ENCODE assay signal across 1 cellular context in the genomic region with DNA sequence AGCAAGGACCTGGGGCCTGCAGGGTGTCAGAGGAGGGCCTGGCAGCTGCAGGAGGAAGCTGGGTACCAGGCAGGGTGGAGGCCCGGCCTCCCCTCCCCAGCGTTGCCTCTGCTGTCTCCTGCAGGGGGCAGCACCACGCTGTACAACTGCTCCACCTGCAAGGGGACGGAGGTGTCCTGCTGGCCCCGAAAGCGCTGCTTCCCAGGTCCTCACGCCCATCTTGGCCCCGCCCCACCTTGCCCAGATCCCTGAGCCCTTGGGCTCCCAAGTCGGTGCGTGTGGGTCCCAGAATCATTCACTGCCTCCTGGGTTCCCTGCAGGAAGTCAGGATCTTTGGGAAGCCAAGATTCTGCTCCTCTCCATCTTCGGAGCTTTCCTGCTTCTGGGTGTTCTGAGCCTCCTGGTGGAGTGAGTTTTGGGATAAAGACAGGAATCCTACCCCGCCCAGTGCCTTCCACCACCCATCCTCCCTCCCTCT.
A peak's percentile ranks its signal among the peaks of the same experiment; 100 is the strongest.
TF ChIP-seq lines count a peak whose summit lies in the region.

No MANE protein-coding gene starts in this region.

TF ChIP-seq in H1, 55 proteins besides CTCF, POLR2A, EP300 and RAD21:
- TF ChIP-seq, protein P1, sequence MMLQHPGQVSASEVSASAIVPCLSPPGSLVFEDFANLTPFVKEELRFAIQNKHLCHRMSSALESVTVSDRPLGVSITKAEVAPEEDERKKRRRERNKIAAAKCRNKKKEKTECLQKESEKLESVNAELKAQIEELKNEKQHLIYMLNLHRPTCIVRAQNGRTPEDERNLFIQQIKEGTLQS (IDR thresholded peaks at IDR 0.05; ENCODE audit: insufficient read depth, low read depth, low read length) = no peak
- TF ChIP-seq KDM5A (IDR thresholded peaks at IDR 0.05; ENCODE audit: low read length) (no peak), TEAD4 (IDR thresholded peaks at IDR 0.05; ENCODE audit: low read depth, low read length) (0 out of 2 replicates have a peak, but pooled peaks have one; percentile 44), PHF8 (conservative IDR thresholded peaks at IDR 0.05; ENCODE audit: low read depth, low read length) (no peak), HDAC2 (IDR thresholded peaks at IDR 0.05; ENCODE audit: borderline replicate concordance in 1 of 2, low read depth in 2 of 2, low read length in 2 of 2) (0 out of 4 replicates have a peak, but pooled peaks of 1 of the 2 experiments have one; percentile 33), SIX5 (IDR thresholded peaks at IDR 0.05; ENCODE audit: low read depth, low read length) (no peak), HDAC6 (IDR thresholded peaks at IDR 0.05; ENCODE audit: low read depth, low read length) (no peak), KDM1A (IDR thresholded peaks at IDR 0.05; ENCODE audit: borderline replicate concordance, low read length) (no peak), CHD2 (IDR thresholded peaks at IDR 0.05; ENCODE audit: low read length) (no peak; the same call in 1 of the 2 replicates), BCL11A (IDR thresholded peaks at IDR 0.05; ENCODE audit: low read depth in 2 of 2, low read length in 2 of 2) (no peak), SP2 (IDR thresholded peaks at IDR 0.05; ENCODE audit: low read length) (no peak), JUND (IDR thresholded peaks at IDR 0.05; ENCODE audit: low read length) (no peak; the same call in 1 of the 2 replicates), TBP (IDR thresholded peaks at IDR 0.05; ENCODE audit: low read depth, low read length) (no peak; the same call in 1 of the 2 replicates), RFX5 (IDR thresholded peaks at IDR 0.05; ENCODE audit: borderline replicate concordance, low read depth, low read length) (no peak), CTBP2 (IDR thresholded peaks at IDR 0.05; ENCODE audit: borderline replicate concordance, insufficient read depth, insufficient read length, low read length) (no peak), CEBPB (IDR thresholded peaks at IDR 0.05; ENCODE audit: low read depth, low read length) (no peak), SP4 (IDR thresholded peaks at IDR 0.05; ENCODE audit: low read length) (no peak; the same call in 1 of the 2 replicates), RNF2 (IDR thresholded peaks at IDR 0.05; ENCODE audit: borderline replicate concordance, low read depth, low read length, missing control alignments, poor library complexity, severe bottlenecking) (no peak), RBBP5 (IDR thresholded peaks at IDR 0.05; ENCODE audit: borderline replicate concordance, low read depth, low read length) (no peak), TAF7 (optimal IDR thresholded peaks at IDR 0.05; ENCODE audit: borderline replicate concordance, low read depth, low read length) (peak; percentile 21), CHD1 (IDR thresholded peaks at IDR 0.05; ENCODE audit: low read depth, low read length) (no peak), GABPA (IDR thresholded peaks at IDR 0.05; ENCODE audit: borderline replicate concordance, insufficient read depth, low read length) (peak; percentile 76; the same call in 1 of the 2 replicates), CREB1 (IDR thresholded peaks at IDR 0.05) (peak; percentile 59; the same call in 1 of the 2 replicates), TAF1 (IDR thresholded peaks at IDR 0.05; ENCODE audit: low read depth, low read length) (no peak), POLR2AphosphoS5 (IDR thresholded peaks at IDR 0.05; ENCODE audit: low read depth, low read length) (peak; percentile 44; the same call in 1 of the 2 replicates), SP1 (IDR thresholded peaks at IDR 0.05; ENCODE audit: low read depth, low read length) (no peak), KDM4A (IDR thresholded peaks at IDR 0.05; ENCODE audit: low read depth, low read length, severe bottlenecking) (no peak), ASH2L (IDR thresholded peaks at IDR 0.05; ENCODE audit: low read length) (no peak), BRCA1 (IDR thresholded peaks at IDR 0.05; ENCODE audit: low read depth, low read length) (no peak), TCF12 (IDR thresholded peaks at IDR 0.05; ENCODE audit: low read depth, low read length) (peak; percentile 67; the same call in 1 of the 2 replicates), CBX5 (IDR thresholded peaks at IDR 0.05; ENCODE audit: low read depth, low read length) (no peak), SIN3A (conservative IDR thresholded peaks at IDR 0.05 in 1 of 2, IDR thresholded peaks at IDR 0.05 in 1 of 2; ENCODE audit: low read depth in 1 of 2, low read length in 2 of 2) (peak; percentile 69 to 77; a peak in 2 of 4 replicates), SAP30 (IDR thresholded peaks at IDR 0.05; ENCODE audit: insufficient read depth, insufficient replicate concordance, low read length) (no peak), YY1 (IDR thresholded peaks at IDR 0.05; ENCODE audit: low read depth, low read length) (0 out of 2 replicates have a peak, but pooled peaks have one; percentile 73)
- TF ChIP-seq, protein P2, sequence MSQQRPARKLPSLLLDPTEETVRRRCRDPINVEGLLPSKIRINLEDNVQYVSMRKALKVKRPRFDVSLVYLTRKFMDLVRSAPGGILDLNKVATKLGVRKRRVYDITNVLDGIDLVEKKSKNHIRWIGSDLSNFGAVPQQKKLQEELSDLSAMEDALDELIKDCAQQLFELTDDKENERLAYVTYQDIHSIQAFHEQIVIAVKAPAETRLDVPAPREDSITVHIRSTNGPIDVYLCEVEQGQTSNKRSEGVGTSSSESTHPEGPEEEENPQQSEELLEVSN (IDR thresholded peaks at IDR 0.05) = no peak
- TF ChIP-seq, protein P3, sequence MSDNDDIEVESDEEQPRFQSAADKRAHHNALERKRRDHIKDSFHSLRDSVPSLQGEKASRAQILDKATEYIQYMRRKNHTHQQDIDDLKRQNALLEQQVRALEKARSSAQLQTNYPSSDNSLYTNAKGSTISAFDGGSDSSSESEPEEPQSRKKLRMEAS (IDR thresholded peaks at IDR 0.05) = peak; percentile 79; the same call in 1 of the 2 replicates
